Comparison of ENCODE assay signal across 22 cellular contexts in the genomic region with DNA sequence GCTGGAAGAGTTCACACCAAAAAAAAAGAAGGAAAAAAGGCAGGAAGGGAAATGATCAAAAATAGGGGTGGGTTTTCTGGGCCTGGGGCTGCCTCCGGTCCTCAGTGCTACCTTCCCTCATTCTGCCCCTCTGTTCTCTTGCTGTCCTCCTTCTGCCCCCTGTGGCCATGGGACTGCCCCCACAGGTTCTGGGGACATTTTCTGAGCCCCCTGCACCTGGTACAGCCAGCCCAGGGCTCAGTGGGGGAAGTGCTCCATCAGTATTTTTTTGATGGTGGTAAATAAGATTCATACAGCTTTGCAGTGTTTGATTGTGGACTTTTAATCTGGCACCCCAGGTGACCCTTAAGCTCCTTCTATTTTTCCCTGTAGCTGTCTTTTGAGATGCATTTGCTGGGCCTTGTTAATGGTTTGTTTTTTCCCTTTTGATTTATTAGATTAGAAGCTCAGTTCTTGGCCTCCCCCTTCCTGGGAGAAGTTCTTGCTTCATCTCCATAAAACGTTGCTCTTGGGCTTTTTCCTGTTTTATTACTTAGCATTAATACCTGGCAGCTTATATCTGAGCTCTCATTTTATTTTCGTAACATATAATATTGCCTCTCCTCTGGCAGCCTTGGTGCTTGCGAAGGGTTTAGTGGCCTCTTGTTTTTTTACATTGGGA. TPM values are rescaled to one million over a fixed set of nuclear protein-coding genes. Genes with fewer than 3 reads are reported as not detected.
A peak's percentile ranks its signal among the peaks of the same experiment; 100 is the strongest.
DNase-seq lines count a peak whose midpoint lies in the region; ATAC-seq and TF ChIP-seq lines count a peak whose summit lies in the region.
"Had no signal": no experiment of that assay in that cellular context is flagged by ENCODE, and none has a peak within 500 bp of the region (broad histone marks: within the 10 kb centered on the region; RNA-seq: fewer than 3 reads in every experiment).

No MANE protein-coding gene starts in this region.

- no peak overlapping the region for H3K27ac ChIP-seq in adrenal gland
- no peak overlapping the region for H3K27ac ChIP-seq in colonic mucosa
- H3K27ac ChIP-seq: A549, coronary artery, heart right ventricle, PC-9, right atrium auricular region had no signal

- H3K4me1 ChIP-seq in adrenal gland (replicated peaks in 1 of 2) (peaks cover 0 to 17% of the 10 kb centered on the region in 2 donors), colonic mucosa (no peaks in the 10 kb centered on the region)

- no peak overlapping the region for H3K9ac ChIP-seq in colonic mucosa (ENCODE audit: low read depth in 2 of 2, low read length in 2 of 2)

- peaks cover 6% of the 10 kb centered on the region for H3K27me3 Mint-ChIP-seq in activated T-cell treated with anti-CD3 and anti-CD28 coated beads, Interleukin-2, amount 50 U/mL, for 72 hours (ENCODE audit: low read depth)
- H3K27me3 Mint-ChIP-seq in natural killer cell (ENCODE audit: low read depth in 2 of 2): no peaks in the 10 kb centered on the region

- no peaks in the 10 kb centered on the region for H3K9me3 Mint-ChIP-seq in activated T-cell treated with anti-CD3 and anti-CD28 coated beads, Interleukin-2, amount 50 U/mL, for 72 hours
- H3K9me3 Mint-ChIP-seq in natural killer cell: no peaks in the 10 kb centered on the region

- no peak for ATAC-seq in activated T-cell treated with anti-CD3 and anti-CD28 coated beads, Interleukin-2, amount 50 U/mL, for 72 hours (replicated peaks in 1 of 2)
- no peak for ATAC-seq in natural killer cell
- ATAC-seq in stimulated activated naive CD8-positive, alpha-beta T cell treated with anti-CD3 and anti-CD28 coated beads, Interleukin-15, Interleukin-2, amounts not matched to agents 100 U/mL and 50 U/mL, for 24 hours: no peak
- ATAC-seq: A549, heart right ventricle, left ventricle myocardium superior had no signal

- H3K4me3 Mint-ChIP-seq in activated T-cell treated with anti-CD3 and anti-CD28 coated beads, Interleukin-2, amount 50 U/mL, for 72 hours: peak overlapping the region; percentile 30 to 81
- no peak overlapping the region for H3K4me3 Mint-ChIP-seq in natural killer cell

- H3K36me3 Mint-ChIP-seq in activated T-cell treated with anti-CD3 and anti-CD28 coated beads, Interleukin-2, amount 50 U/mL, for 72 hours (ENCODE audit: insufficient read depth in 2 of 2): peaks cover 2 to 5% of the 10 kb centered on the region in 2 donors
- H3K36me3 Mint-ChIP-seq in natural killer cell: no peaks in the 10 kb centered on the region

- intact Hi-C loops in natural killer cell (cut with micrococcal nuclease) (no loop called here), adrenal gland (cut with DNase I) (no loop called here), colonic mucosa (cut with DNase I) (no loop called here)

- H3K27me3 ChIP-seq in adrenal gland: no peaks in the 10 kb centered on the region
- H3K27me3 ChIP-seq in colonic mucosa: no peaks in the 10 kb centered on the region
- H3K27me3 ChIP-seq: BE2C, heart right ventricle, right atrium auricular region had no signal

- WGBS in adrenal gland, 4 donors: 68 to 73% (median 72%) methylated on average over 4 of the region's 4 CpGs

- peaks cover 96% of the 10 kb centered on the region for H3K4me1 Mint-ChIP-seq in activated T-cell treated with anti-CD3 and anti-CD28 coated beads, Interleukin-2, amount 50 U/mL, for 72 hours (ENCODE audit: low read depth)
- H3K4me1 Mint-ChIP-seq in natural killer cell: peaks cover 82 to 86% of the 10 kb centered on the region in 2 donors

- H3K27ac Mint-ChIP-seq in activated T-cell treated with anti-CD3 and anti-CD28 coated beads, Interleukin-2, amount 50 U/mL, for 72 hours: peak overlapping the region; percentile 0
- peak overlapping the region; percentile 91 to 94 for H3K27ac Mint-ChIP-seq in natural killer cell

- no peaks in the 10 kb centered on the region for H3K36me3 ChIP-seq in adrenal gland (replicated peaks in 1 of 2)
- H3K36me3 ChIP-seq in colonic mucosa: no peaks in the 10 kb centered on the region
- H3K36me3 ChIP-seq: BE2C, heart right ventricle, right atrium auricular region had no signal

- TF ChIP-seq CTCF in natural killer cell (IDR thresholded peaks at IDR 0.05): no peak
- TF ChIP-seq CTCF in adrenal gland (IDR thresholded peaks at IDR 0.05): no peak
- TF ChIP-seq CTCF in colonic mucosa (IDR thresholded peaks at IDR 0.05): no peak

- DNase-seq in activated T-cell treated with anti-CD3 and anti-CD28 coated beads, Interleukin-2, amount 50 U/mL, for 72 hours: no peak
- DNase-seq in activated T-cell treated with anti-CD3 and anti-CD28 coated beads for 4 hours (no peak), amniotic epithelial cell (ENCODE audit: low read depth) (peak; percentile 62), natural killer cell (no peak), adrenal gland (no peak), colonic mucosa (no peak), GM03348 (ENCODE audit: low spot score) (no peak)
- no peak for DNase-seq in stimulated activated naive CD8-positive, alpha-beta T cell treated with anti-CD3 and anti-CD28 coated beads, Interleukin-15, Interleukin-2, amounts not matched to agents 100 U/mL and 50 U/mL, for 24 hours
- DNase-seq: activated naive CD4-positive, alpha-beta T cell treated with anti-CD3 and anti-CD28 coated beads, Interleukin-2, amount 50 U/mL, for 16 hours; BE2C; heart right ventricle; left ventricle myocardium superior; MV-4-11; NCI-H1694 treated with DMSO at 0.1 percent for 48 hours; nucleus accumbens; PC-9; SHP77 treated with DMSO at 0.1 percent for 48 hours; stimulated activated CD4-positive, alpha-beta T cell treated with anti-CD3 and anti-CD28 coated beads, Interleukin-4, amount 100 ng/mL, for 4 hours; T-helper 1 cell had no signal

- TF ChIP-seq POLR2A in adrenal gland (IDR thresholded peaks at IDR 0.05): no peak

- H3K4me3 ChIP-seq in adrenal gland: no peak overlapping the region
- H3K4me3 ChIP-seq in colonic mucosa: no peak overlapping the region
- H3K4me3 ChIP-seq: A549, coronary artery, heart right ventricle, PC-9, right atrium auricular region had no signal

- no peaks in the 10 kb centered on the region for H3K9me3 ChIP-seq in adrenal gland (replicated peaks in 1 of 3)
- no peaks in the 10 kb centered on the region for H3K9me3 ChIP-seq in colonic mucosa
- H3K9me3 ChIP-seq: A549, BE2C, heart right ventricle, right atrium auricular region had no signal

RNA-seq across cellular contexts. Expression of gene CHST11, which starts 43.0 kb away (rescaled TPM):
- 10 to 100 TPM; 47.2 to 57.7 TPM for total RNA-seq in activated T-cell treated with anti-CD3 and anti-CD28 coated beads, Interleukin-2, amount 50 U/mL, for 72 hours
- total RNA-seq in natural killer cell: 100 to 1,000 TPM in 1 of 3 donors, 10 to 100 TPM in 2; 85.3 to 118 (median 96.1) TPM
- total RNA-seq in adrenal gland: 10 to 100 TPM; 26.2 to 95.1 (median 38.3) TPM
- 10 to 100 TPM in 1 of 3 donors, 1 to 10 TPM in 2; 6.2 to 17.8 (median 7.6) TPM for polyA plus RNA-seq in adrenal gland
- total RNA-seq in colonic mucosa: 1 to 10 TPM; 2.9 to 4.9 TPM

Comparison
In these comparisons a context has a peak if more than half of its experiments do, and no peak if none do; other contexts are left out.
1. RNA of gene CHST11, which starts 43.0 kb away (total RNA-seq): 85.3 to 118 TPM in natural killer cell, 47.2 to 57.7 TPM in activated T-cell treated with anti-CD3 and anti-CD28 coated beads, Interleukin-2, amount 50 U/mL, for 72 hours and 26.2 to 95.1 TPM in adrenal gland; 2.9 to 4.9 TPM in colonic mucosa; every median in the first group is over 4 times any median in the second.